In the genomic region with DNA sequence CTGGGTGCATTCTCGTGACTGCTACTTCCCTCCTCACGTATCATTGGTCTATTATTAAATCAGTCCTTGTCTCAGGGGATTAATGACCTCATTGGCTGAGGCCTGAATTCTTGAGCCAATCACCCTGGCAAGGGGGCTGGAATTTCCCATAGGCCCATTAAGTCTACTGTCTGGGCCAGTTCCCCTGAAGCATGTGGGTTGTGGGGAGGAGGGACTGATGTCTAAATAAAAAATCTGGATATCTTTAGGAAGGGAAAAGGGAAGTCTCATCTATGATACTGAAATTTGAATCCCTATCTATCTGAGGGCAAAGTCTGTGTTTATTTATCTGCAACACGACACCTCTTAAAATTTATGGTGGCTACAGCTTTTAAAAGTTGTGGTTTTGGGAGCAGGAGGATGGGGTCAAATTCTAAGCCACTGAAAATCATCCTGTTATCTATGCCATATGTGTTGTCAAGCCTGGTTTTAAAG, we compare ENCODE assay signal across 1 cellular context.
TF ChIP-seq lines count a peak whose summit lies in the region.

No MANE protein-coding gene starts in this region.

TF ChIP-seq in GM23338, 12 proteins besides CTCF, POLR2A, EP300 and RAD21 (continued from another document):
- TF ChIP-seq, protein P1, sequence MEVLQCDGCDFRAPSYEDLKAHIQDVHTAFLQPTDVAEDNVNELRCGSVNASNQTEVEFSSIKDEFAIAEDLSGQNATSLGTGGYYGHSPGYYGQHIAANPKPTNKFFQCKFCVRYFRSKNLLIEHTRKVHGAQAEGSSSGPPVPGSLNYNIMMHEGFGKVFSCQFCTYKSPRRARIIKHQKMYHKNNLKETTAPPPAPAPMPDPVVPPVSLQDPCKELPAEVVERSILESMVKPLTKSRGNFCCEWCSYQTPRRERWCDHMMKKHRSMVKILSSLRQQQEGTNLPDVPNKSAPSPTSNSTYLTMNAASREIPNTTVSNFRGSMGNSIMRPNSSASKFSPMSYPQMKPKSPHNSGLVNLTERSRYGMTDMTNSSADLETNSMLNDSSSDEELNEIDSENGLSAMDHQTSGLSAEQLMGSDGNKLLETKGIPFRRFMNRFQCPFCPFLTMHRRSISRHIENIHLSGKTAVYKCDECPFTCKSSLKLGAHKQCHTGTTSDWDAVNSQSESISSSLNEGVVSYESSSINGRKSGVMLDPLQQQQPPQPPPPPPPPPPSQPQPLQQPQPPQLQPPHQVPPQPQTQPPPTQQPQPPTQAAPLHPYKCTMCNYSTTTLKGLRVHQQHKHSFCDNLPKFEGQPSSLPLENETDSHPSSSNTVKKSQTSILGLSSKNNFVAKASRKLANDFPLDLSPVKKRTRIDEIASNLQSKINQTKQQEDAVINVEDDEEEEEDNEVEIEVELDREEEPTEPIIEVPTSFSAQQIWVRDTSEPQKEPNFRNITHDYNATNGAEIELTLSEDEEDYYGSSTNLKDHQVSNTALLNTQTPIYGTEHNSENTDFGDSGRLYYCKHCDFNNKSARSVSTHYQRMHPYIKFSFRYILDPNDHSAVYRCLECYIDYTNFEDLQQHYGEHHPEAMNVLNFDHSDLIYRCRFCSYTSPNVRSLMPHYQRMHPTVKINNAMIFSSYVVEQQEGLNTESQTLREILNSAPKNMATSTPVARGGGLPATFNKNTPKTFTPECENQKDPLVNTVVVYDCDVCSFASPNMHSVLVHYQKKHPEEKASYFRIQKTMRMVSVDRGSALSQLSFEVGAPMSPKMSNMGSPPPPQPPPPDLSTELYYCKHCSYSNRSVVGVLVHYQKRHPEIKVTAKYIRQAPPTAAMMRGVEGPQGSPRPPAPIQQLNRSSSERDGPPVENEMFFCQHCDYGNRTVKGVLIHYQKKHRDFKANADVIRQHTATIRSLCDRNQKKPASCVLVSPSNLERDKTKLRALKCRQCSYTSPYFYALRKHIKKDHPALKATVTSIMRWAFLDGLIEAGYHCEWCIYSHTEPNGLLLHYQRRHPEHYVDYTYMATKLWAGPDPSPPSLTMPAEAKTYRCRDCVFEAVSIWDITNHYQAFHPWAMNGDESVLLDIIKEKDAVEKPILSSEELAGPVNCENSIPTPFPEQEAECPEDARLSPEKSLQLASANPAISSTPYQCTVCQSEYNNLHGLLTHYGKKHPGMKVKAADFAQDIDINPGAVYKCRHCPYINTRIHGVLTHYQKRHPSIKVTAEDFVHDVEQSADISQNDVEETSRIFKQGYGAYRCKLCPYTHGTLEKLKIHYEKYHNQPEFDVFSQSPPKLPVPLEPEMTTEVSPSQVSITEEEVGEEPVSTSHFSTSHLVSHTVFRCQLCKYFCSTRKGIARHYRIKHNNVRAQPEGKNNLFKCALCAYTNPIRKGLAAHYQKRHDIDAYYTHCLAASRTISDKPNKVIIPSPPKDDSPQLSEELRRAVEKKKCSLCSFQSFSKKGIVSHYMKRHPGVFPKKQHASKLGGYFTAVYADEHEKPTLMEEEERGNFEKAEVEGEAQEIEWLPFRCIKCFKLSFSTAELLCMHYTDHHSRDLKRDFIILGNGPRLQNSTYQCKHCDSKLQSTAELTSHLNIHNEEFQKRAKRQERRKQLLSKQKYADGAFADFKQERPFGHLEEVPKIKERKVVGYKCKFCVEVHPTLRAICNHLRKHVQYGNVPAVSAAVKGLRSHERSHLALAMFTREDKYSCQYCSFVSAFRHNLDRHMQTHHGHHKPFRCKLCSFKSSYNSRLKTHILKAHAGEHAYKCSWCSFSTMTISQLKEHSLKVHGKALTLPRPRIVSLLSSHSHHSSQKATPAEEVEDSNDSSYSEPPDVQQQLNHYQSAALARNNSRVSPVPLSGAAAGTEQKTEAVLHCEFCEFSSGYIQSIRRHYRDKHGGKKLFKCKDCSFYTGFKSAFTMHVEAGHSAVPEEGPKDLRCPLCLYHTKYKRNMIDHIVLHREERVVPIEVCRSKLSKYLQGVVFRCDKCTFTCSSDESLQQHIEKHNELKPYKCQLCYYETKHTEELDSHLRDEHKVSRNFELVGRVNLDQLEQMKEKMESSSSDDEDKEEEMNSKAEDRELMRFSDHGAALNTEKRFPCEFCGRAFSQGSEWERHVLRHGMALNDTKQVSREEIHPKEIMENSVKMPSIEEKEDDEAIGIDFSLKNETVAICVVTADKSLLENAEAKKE (CRISPR knock-in tag; IDR thresholded peaks at IDR 0.05), result no peak
- TF ChIP-seq EZH2phosphoT487 (IDR thresholded peaks at IDR 0.05; ENCODE audit: unreplicated experiment), result no peak
- TF ChIP-seq, protein P2, sequence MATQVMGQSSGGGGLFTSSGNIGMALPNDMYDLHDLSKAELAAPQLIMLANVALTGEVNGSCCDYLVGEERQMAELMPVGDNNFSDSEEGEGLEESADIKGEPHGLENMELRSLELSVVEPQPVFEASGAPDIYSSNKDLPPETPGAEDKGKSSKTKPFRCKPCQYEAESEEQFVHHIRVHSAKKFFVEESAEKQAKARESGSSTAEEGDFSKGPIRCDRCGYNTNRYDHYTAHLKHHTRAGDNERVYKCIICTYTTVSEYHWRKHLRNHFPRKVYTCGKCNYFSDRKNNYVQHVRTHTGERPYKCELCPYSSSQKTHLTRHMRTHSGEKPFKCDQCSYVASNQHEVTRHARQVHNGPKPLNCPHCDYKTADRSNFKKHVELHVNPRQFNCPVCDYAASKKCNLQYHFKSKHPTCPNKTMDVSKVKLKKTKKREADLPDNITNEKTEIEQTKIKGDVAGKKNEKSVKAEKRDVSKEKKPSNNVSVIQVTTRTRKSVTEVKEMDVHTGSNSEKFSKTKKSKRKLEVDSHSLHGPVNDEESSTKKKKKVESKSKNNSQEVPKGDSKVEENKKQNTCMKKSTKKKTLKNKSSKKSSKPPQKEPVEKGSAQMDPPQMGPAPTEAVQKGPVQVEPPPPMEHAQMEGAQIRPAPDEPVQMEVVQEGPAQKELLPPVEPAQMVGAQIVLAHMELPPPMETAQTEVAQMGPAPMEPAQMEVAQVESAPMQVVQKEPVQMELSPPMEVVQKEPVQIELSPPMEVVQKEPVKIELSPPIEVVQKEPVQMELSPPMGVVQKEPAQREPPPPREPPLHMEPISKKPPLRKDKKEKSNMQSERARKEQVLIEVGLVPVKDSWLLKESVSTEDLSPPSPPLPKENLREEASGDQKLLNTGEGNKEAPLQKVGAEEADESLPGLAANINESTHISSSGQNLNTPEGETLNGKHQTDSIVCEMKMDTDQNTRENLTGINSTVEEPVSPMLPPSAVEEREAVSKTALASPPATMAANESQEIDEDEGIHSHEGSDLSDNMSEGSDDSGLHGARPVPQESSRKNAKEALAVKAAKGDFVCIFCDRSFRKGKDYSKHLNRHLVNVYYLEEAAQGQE (IDR thresholded peaks at IDR 0.05; ENCODE audit: unreplicated experiment), result no peak
- TF ChIP-seq JUNB (IDR thresholded peaks at IDR 0.05; ENCODE audit: unreplicated experiment), result no peak
- no peak for TF ChIP-seq STAT1 (IDR thresholded peaks at IDR 0.05; ENCODE audit: unreplicated experiment)
- TF ChIP-seq POLR2AphosphoS5 (IDR thresholded peaks at IDR 0.05; ENCODE audit: low read depth), result no peak
- TF ChIP-seq NANOG (IDR thresholded peaks at IDR 0.05; ENCODE audit: borderline replicate concordance), result no peak
